Comparison of ENCODE assay signal across 33 cellular contexts in the genomic region with DNA sequence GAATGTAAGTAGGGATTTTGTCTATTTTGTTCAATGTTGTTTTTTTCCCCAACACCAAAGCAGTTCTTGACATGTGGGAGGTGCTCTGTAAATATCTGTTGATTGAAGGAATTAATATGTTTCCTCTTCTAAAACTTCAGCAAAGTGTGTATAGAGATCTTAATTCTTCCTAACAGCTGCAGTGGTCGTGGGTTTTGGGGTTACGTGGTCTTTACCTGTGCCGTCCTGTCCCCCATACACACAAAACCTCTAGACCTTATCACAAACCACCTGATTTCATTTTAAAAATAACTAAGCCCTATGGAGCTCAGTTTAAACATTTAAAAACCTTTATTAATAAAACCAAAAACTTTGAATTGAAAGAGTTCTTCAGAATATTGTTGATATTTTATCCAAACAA.
"Had no signal": no experiment of that assay in that cellular context is flagged by ENCODE, and none has a peak within 500 bp of the region (broad histone marks: within the 10 kb centered on the region; RNA-seq: fewer than 3 reads in every experiment).

No MANE protein-coding gene starts in this region.

- H3K27ac Mint-ChIP-seq: activated B cell treated with CpG ODN at 0.5 μM for 24 hours; activated CD4-positive, alpha-beta memory T cell treated with anti-CD3 and anti-CD28 coated beads for 36 hours; activated CD4-positive, alpha-beta T cell treated with anti-CD3 and anti-CD28 coated beads, Interleukin-2, amount 10 ng/mL, durations not matched to agents 24 days and 14 days; activated CD8-positive, alpha-beta T cell treated with anti-CD3 and anti-CD28 coated beads for 36 hours; activated naive CD4-positive, alpha-beta T cell treated with anti-CD3 and anti-CD28 coated beads for 36 hours; activated naive CD4-positive, alpha-beta T cell treated with anti-CD3 and anti-CD28 coated beads, Interleukin-2, amount 50 U/mL, for 72 hours; activated naive CD8-positive, alpha-beta T cell treated with anti-CD3 and anti-CD28 coated beads for 36 hours; activated T-cell treated with anti-CD3 and anti-CD28 coated beads, Interleukin-2, amount 50 U/mL, for 72 hours; activated T-helper 1 cell treated with anti-CD3 and anti-CD28 coated beads, Interleukin-12 subunit alpha, Interleukin-12 subunit beta, Interleukin-2, Interleukin-4 antibody, amounts not matched to agents 30 ng/mL and 10 ng/mL and 1 ng/mL, durations not matched to agents 14 hours and 24 hours and 36 hours; activated T-helper 17 cell treated with anti-CD3 and anti-CD28 coated beads, Interleukin-2, amount 50 U/mL, for 72 hours; T-helper 1 cell treated with Interleukin-12 subunit alpha and Interleukin-12 subunit beta and Interleukin-4 antibody, amounts not matched to agents 30 μg/mL and 1 μg/mL, for 36 hours; T-helper 2 cell treated with Interferon-gamma antibody and Interleukin-4, amounts not matched to agents 5 μg/mL and 100 μg/mL, for 36 hours had no signal

- DNase-seq: activated B cell treated with CpG ODN at 0.5 μM for 24 hours; activated CD4-positive, alpha-beta memory T cell treated with anti-CD3 and anti-CD28 coated beads for 36 hours; activated CD4-positive, alpha-beta T cell treated with anti-CD3 and anti-CD28 coated beads for 4 hours; activated CD4-positive, alpha-beta T cell treated with anti-CD3 and anti-CD28 coated beads, Interleukin-2, amount 10 ng/mL, durations not matched to agents 24 days and 14 days; activated CD4-positive, alpha-beta T cell treated with anti-CD3 and anti-CD28 coated beads, Interleukin-2, amount 50 U/mL, for 1 hour; activated CD4-positive, alpha-beta T cell treated with anti-CD3 and anti-CD28 coated beads, Interleukin-2, amount 50 U/mL, for 4 hours; activated CD4-positive, CD25-positive, alpha-beta regulatory T cell treated with anti-CD3 and anti-CD28 coated beads, Interleukin-2, amount 50 U/mL, for 72 hours; activated CD8-positive, alpha-beta memory T cell treated with anti-CD3 and anti-CD28 coated beads, Interleukin-2, amount 50 U/mL, for 4 hours; activated CD8-positive, alpha-beta T cell treated with anti-CD3 and anti-CD28 coated beads for 36 hours; activated effector memory CD4-positive, alpha-beta T cell treated with anti-CD3 and anti-CD28 coated beads, Interleukin-2, amount 50 U/mL, for 16 hours; activated gamma-delta T cell treated with Interleukin-2 at 50 U/mL for 16 hours; activated naive CD4-positive, alpha-beta T cell; activated naive CD4-positive, alpha-beta T cell treated with anti-CD3 and anti-CD28 coated beads for 36 hours; activated naive CD4-positive, alpha-beta T cell treated with anti-CD3 and anti-CD28 coated beads, Interleukin-2, amount 50 U/mL, for 16 hours; activated naive CD8-positive, alpha-beta T cell treated with anti-CD3 and anti-CD28 coated beads for 36 hours; activated T-cell treated with anti-CD3 and anti-CD28 coated beads for 4 hours; activated T-cell treated with anti-CD3 and anti-CD28 coated beads, Interleukin-2, amount 50 U/mL, for 1 hour; activated T-cell treated with anti-CD3 and anti-CD28 coated beads, Interleukin-2, amount 50 U/mL, for 4 hours; activated T-cell treated with anti-CD3 and anti-CD28 coated beads, Interleukin-2, amount 50 U/mL, for 72 hours; adrenal gland; amniotic stem cell; aorta; body of pancreas; brain microvascular endothelial cell; central memory CD4-positive, alpha-beta T cell; T-helper 9 cell had no signal

- H3K27me3 ChIP-seq: adrenal gland, body of pancreas, brain microvascular endothelial cell, breast epithelium had no signal

- H3K4me3 Mint-ChIP-seq: activated B cell treated with CpG ODN at 0.5 μM for 24 hours; activated CD4-positive, alpha-beta memory T cell treated with anti-CD3 and anti-CD28 coated beads for 36 hours; activated CD4-positive, alpha-beta T cell treated with anti-CD3 and anti-CD28 coated beads, Interleukin-2, amount 10 ng/mL, durations not matched to agents 24 days and 14 days; activated CD8-positive, alpha-beta T cell treated with anti-CD3 and anti-CD28 coated beads for 36 hours; activated naive CD4-positive, alpha-beta T cell treated with anti-CD3 and anti-CD28 coated beads for 36 hours; activated naive CD8-positive, alpha-beta T cell treated with anti-CD3 and anti-CD28 coated beads for 36 hours; activated T-cell treated with anti-CD3 and anti-CD28 coated beads, Interleukin-2, amount 50 U/mL, for 4 hours; activated T-cell treated with anti-CD3 and anti-CD28 coated beads, Interleukin-2, amount 50 U/mL, for 72 hours; activated T-helper 1 cell treated with anti-CD3 and anti-CD28 coated beads, Interleukin-12 subunit alpha, Interleukin-12 subunit beta, Interleukin-2, Interleukin-4 antibody, amounts not matched to agents 30 ng/mL and 10 ng/mL and 1 ng/mL, durations not matched to agents 14 hours and 24 hours and 36 hours; activated T-helper 17 cell treated with anti-CD3 and anti-CD28 coated beads, Interleukin-2, amount 50 U/mL, for 72 hours; T-helper 1 cell treated with Interleukin-12 subunit alpha and Interleukin-12 subunit beta and Interleukin-4 antibody, amounts not matched to agents 30 μg/mL and 1 μg/mL, for 36 hours; T-helper 2 cell treated with Interferon-gamma antibody and Interleukin-4, amounts not matched to agents 5 μg/mL and 100 μg/mL, for 36 hours had no signal

- H3K4me1 ChIP-seq: adrenal gland, body of pancreas, breast epithelium had no signal

- ATAC-seq: activated CD8-positive, alpha-beta T cell treated with anti-CD3 and anti-CD28 coated beads for 36 hours; activated naive CD4-positive, alpha-beta T cell treated with anti-CD3 and anti-CD28 coated beads, Interleukin-2, amount 50 U/mL, for 72 hours; activated T-cell treated with anti-CD3 and anti-CD28 coated beads, Interleukin-2, amount 50 U/mL, for 4 hours; activated T-cell treated with anti-CD3 and anti-CD28 coated beads, Interleukin-2, amount 50 U/mL, for 72 hours; activated T-helper 17 cell treated with anti-CD3 and anti-CD28 coated beads, Interleukin-2, amount 50 U/mL, for 72 hours; body of pancreas had no signal

- H3K4me3 ChIP-seq: adrenal gland, body of pancreas, breast epithelium had no signal

- H3K9me3 Mint-ChIP-seq: activated B cell treated with CpG ODN at 0.5 μM for 24 hours; activated CD4-positive, alpha-beta memory T cell treated with anti-CD3 and anti-CD28 coated beads for 36 hours; activated CD4-positive, alpha-beta T cell treated with anti-CD3 and anti-CD28 coated beads, Interleukin-2, amount 10 ng/mL, durations not matched to agents 24 days and 14 days; activated CD8-positive, alpha-beta T cell treated with anti-CD3 and anti-CD28 coated beads for 36 hours; activated naive CD4-positive, alpha-beta T cell treated with anti-CD3 and anti-CD28 coated beads for 36 hours; activated naive CD4-positive, alpha-beta T cell treated with anti-CD3 and anti-CD28 coated beads, Interleukin-2, amount 50 U/mL, for 72 hours; activated naive CD8-positive, alpha-beta T cell treated with anti-CD3 and anti-CD28 coated beads for 36 hours; activated T-cell treated with anti-CD3 and anti-CD28 coated beads, Interleukin-2, amount 50 U/mL, for 4 hours; activated T-helper 1 cell treated with anti-CD3 and anti-CD28 coated beads, Interleukin-12 subunit alpha, Interleukin-12 subunit beta, Interleukin-2, Interleukin-4 antibody, amounts not matched to agents 30 ng/mL and 10 ng/mL and 1 ng/mL, durations not matched to agents 14 hours and 24 hours and 36 hours; activated T-helper 17 cell treated with anti-CD3 and anti-CD28 coated beads, Interleukin-2, amount 50 U/mL, for 72 hours; T-helper 1 cell treated with Interleukin-12 subunit alpha and Interleukin-12 subunit beta and Interleukin-4 antibody, amounts not matched to agents 30 μg/mL and 1 μg/mL, for 36 hours; T-helper 2 cell treated with Interferon-gamma antibody and Interleukin-4, amounts not matched to agents 5 μg/mL and 100 μg/mL, for 36 hours had no signal

- H3K9me3 ChIP-seq: adrenal gland, body of pancreas, breast epithelium had no signal

- H3K27me3 Mint-ChIP-seq: activated B cell treated with CpG ODN at 0.5 μM for 24 hours; activated CD4-positive, alpha-beta memory T cell treated with anti-CD3 and anti-CD28 coated beads for 36 hours; activated CD4-positive, alpha-beta T cell treated with anti-CD3 and anti-CD28 coated beads, Interleukin-2, amount 10 ng/mL, durations not matched to agents 24 days and 14 days; activated CD8-positive, alpha-beta T cell treated with anti-CD3 and anti-CD28 coated beads for 36 hours; activated naive CD8-positive, alpha-beta T cell treated with anti-CD3 and anti-CD28 coated beads for 36 hours; activated T-helper 17 cell treated with anti-CD3 and anti-CD28 coated beads, Interleukin-2, amount 50 U/mL, for 72 hours had no signal

- H3K36me3 ChIP-seq: adrenal gland, brain microvascular endothelial cell, breast epithelium had no signal

- H3K4me1 Mint-ChIP-seq: activated B cell treated with CpG ODN at 0.5 μM for 24 hours; activated CD4-positive, alpha-beta T cell treated with anti-CD3 and anti-CD28 coated beads, Interleukin-2, amount 10 ng/mL, durations not matched to agents 24 days and 14 days; activated naive CD8-positive, alpha-beta T cell treated with anti-CD3 and anti-CD28 coated beads for 36 hours; activated T-helper 17 cell treated with anti-CD3 and anti-CD28 coated beads, Interleukin-2, amount 50 U/mL, for 72 hours had no signal

- H3K27ac ChIP-seq: adrenal gland, body of pancreas, brain microvascular endothelial cell, breast epithelium, VCaP had no signal
